ENCODE assay signal across 8 cellular contexts in genomic region chr1:225428066-225428878, GRCh38. TPM values are rescaled to one million over a fixed set of nuclear protein-coding genes. Genes with fewer than 3 reads are reported as not detected.
DNase-seq lines count a peak whose midpoint lies in the region; ATAC-seq and TF ChIP-seq lines count a peak whose summit lies in the region.

No MANE protein-coding gene starts in this region.

- intact Hi-C loops in left ventricle myocardium inferior (cut with micrococcal nuclease), result no loop called here
- intact Hi-C loops in psoas muscle (cut with DNase I), result no loop called here

- no peaks in the 10 kb centered on the region for H3K27me3 ChIP-seq in left ventricle myocardium inferior (ENCODE audit: low read depth)
- no peaks in the 10 kb centered on the region for H3K27me3 ChIP-seq in psoas muscle (ENCODE audit: insufficient read depth in 3 of 3, low read length in 2 of 3)

- H3K9me3 ChIP-seq in left ventricle myocardium inferior (replicated peaks), result peaks cover 10% of the 10 kb centered on the region
- H3K9me3 ChIP-seq in psoas muscle, result no peaks in the 10 kb centered on the region

- ATAC-seq in HG02763 (IDR thresholded peaks at IDR 0.05; ENCODE audit: unreplicated experiment), result peak; percentile 88
- ATAC-seq in psoas muscle, result peak; percentile 94 to 96 (median 94)

- 0% methylated on average over 50 to 81 of the region's 81 CpGs for WGBS in psoas muscle, 3 donors
- WGBS in urinary bladder, result under 1% methylated on average over 80 of the region's 81 CpGs

- H3K4me3 ChIP-seq in left ventricle myocardium inferior (peak overlapping the region; percentile 96), psoas muscle (peak overlapping the region; percentile 93), urinary bladder (ENCODE audit: low read depth, low read length) (peak overlapping the region; percentile 97)

- in situ Hi-C loops in GM13976 (cut with MboI; ENCODE audit: low sequenced_read_pairs, unreplicated experiment), result no loop called here

- H3K36me3 ChIP-seq in left ventricle myocardium inferior (no peaks in the 10 kb centered on the region), psoas muscle (ENCODE audit: insufficient read depth in 1 of 2, low read depth in 1 of 2) (no peaks in the 10 kb centered on the region), urinary bladder (ENCODE audit: insufficient read depth) (no peaks in the 10 kb centered on the region)

- TF ChIP-seq CTCF in GM13976 (IDR thresholded peaks at IDR 0.05; ENCODE audit: borderline replicate concordance, control extremely low read depth, extremely low read depth, insufficient read depth, missing control alignments) (no peak), left ventricle myocardium inferior (IDR thresholded peaks at IDR 0.05; ENCODE audit: borderline replicate concordance) (no peak), psoas muscle (IDR thresholded peaks at IDR 0.05) (no peak)

- H3K27ac ChIP-seq in left ventricle myocardium inferior (replicated peaks) (peak overlapping the region; percentile 90), psoas muscle (peak overlapping the region; percentile 79), urinary bladder (ENCODE audit: low read depth) (peak overlapping the region; percentile 95)

- H3K4me1 ChIP-seq in left ventricle myocardium inferior (peaks cover 58% of the 10 kb centered on the region), psoas muscle (peaks cover 26% of the 10 kb centered on the region), urinary bladder (ENCODE audit: insufficient read depth) (peaks cover 2% of the 10 kb centered on the region)

- peak; percentile 97 for DNase-seq in GM13976 (ENCODE audit: low spot score)
- DNase-seq in NCI-H1417 (lab: John Stamatoyannopoulos, UW), result peak; percentile 91 to 99 (median 97)
- peak; percentile 84 to 96 (median 86) for DNase-seq in T-helper 1 cell
- DNase-seq in amniotic stem cell (lab: John Stamatoyannopoulos, UW), result peak; percentile 84
- DNase-seq in left ventricle myocardium inferior, result peak; percentile 91
- DNase-seq in psoas muscle, result peak; percentile 90 to 94

RNA-seq across cellular contexts. Expression of gene LBR, which starts 0.4 kb away (rescaled TPM):
- total RNA-seq in left ventricle myocardium inferior (8.9 TPM), psoas muscle (10 to 100 TPM; 11.6 to 22.8 (median 15.8) TPM), urinary bladder (128 TPM)
- polyA plus RNA-seq in psoas muscle (10 to 100 TPM in 2 of 3 donors, 1 to 10 TPM in 1; 6.8 to 15.6 (median 10.6) TPM), urinary bladder (62.0 TPM)

Comparison
In these comparisons a context has a peak if more than half of its experiments do, and no peak if none do; other contexts are left out.
1. Peak in every context shown above with its lines: DNase-seq, ATAC-seq, H3K4me3 ChIP-seq and H3K27ac ChIP-seq.